In genomic region chr3:149763565-149763964, GRCh38 we compare ENCODE assay signal across 27 cellular contexts. TPM values are rescaled to one million over a fixed set of nuclear protein-coding genes. Genes with fewer than 3 reads are reported as not detected.
"Had no signal": no experiment of that assay in that cellular context is flagged by ENCODE, and none has a peak within 500 bp of the region (broad histone marks: within the 10 kb centered on the region; RNA-seq: fewer than 3 reads in every experiment).

No MANE protein-coding gene starts in this region.

- ATAC-seq: activated CD8-positive, alpha-beta T cell treated with anti-CD3 and anti-CD28 coated beads, Interleukin-2, amount 10 ng/mL, durations not matched to agents 7 days and 5 days; T-helper 17 cell had no signal

- H3K9me3 ChIP-seq: Peyer's patch had no signal

- H3K36me3 ChIP-seq: Peyer's patch had no signal

- H3K4me1 ChIP-seq: Peyer's patch had no signal

- H3K4me3 ChIP-seq: Peyer's patch had no signal

- DNase-seq: activated CD4-positive, alpha-beta T cell treated with anti-CD3 and anti-CD28 coated beads for 48 hours; activated CD4-positive, alpha-beta T cell treated with anti-CD3 and anti-CD28 coated beads, Interleukin-2, amount 50 U/mL, for 4 hours; activated CD4-positive, CD25-positive, alpha-beta regulatory T cell treated with anti-CD3 and anti-CD28 coated beads, Interleukin-2, amount 50 U/mL, for 72 hours; activated CD8-positive, alpha-beta memory T cell treated with anti-CD3 and anti-CD28 coated beads, Interleukin-2, amount 50 U/mL, for 48 hours; activated CD8-positive, alpha-beta T cell treated with anti-CD3 and anti-CD28 coated beads, Interleukin-2, amount 10 ng/mL, durations not matched to agents 7 days and 5 days; activated gamma-delta T cell; activated naive CD4-positive, alpha-beta T cell treated with anti-CD3 and anti-CD28 coated beads for 36 hours; activated T-cell treated with anti-CD3 and anti-CD28 coated beads, Interleukin-2, amount 50 U/mL, for 1 hour; amygdala; MM.1S; NCI-H1105; NCI-H1436; NCI-H1694 treated with DMSO at 0.1 percent for 48 hours; NCI-H2029 treated with DMSO at 0.1 percent for 48 hours; NCI-H345; NCI-H510A treated with DMSO at 0.1 percent for 48 hours; NCI-H69; NK-92 treated with Interleukin-12 subunit alpha and Interleukin-12 subunit beta, amount 100 ng/mL, for 24 hours; OCI-M1; Peyer's patch; SIG-M5; T-helper 17 cell; T-helper 9 cell had no signal

- FAIRE-seq: astrocyte had no signal

- H3K27me3 ChIP-seq: Peyer's patch had no signal

RNA-seq across cellular contexts. Expression of gene ANKUB1, which starts 28.8 kb away (rescaled TPM):
- total RNA-seq: activated CD8-positive, alpha-beta T cell treated with anti-CD3 and anti-CD28 coated beads, Interleukin-2, amount 10 ng/mL, durations not matched to agents 7 days and 5 days; activated naive CD4-positive, alpha-beta T cell treated with anti-CD3 and anti-CD28 coated beads for 36 hours; activated T-helper 1 cell treated with anti-CD3 and anti-CD28 coated beads, Interleukin-12 subunit alpha, Interleukin-12 subunit beta, Interleukin-2, Interleukin-4 antibody, amounts not matched to agents 30 ng/mL and 10 ng/mL and 1 ng/mL, durations not matched to agents 14 hours and 24 hours and 36 hours; astrocyte; cardiac septum; Peyer's patch; T-helper 17 cell; WTC11 had no signal
